In genomic region chr15:47685141-47685870, GRCh38 we compare ENCODE assay signal across 24 cellular contexts. TPM values are rescaled to one million over a fixed set of nuclear protein-coding genes. Genes with fewer than 3 reads are reported as not detected.
A peak's percentile ranks its signal among the peaks of the same experiment; 100 is the strongest.
DNase-seq lines count a peak whose midpoint lies in the region; ATAC-seq, FAIRE-seq and TF ChIP-seq lines count a peak whose summit lies in the region.
"Had no signal": no experiment of that assay in that cellular context is flagged by ENCODE, and none has a peak within 500 bp of the region (broad histone marks: within the 10 kb centered on the region; RNA-seq: fewer than 3 reads in every experiment).

No MANE protein-coding gene starts in this region.

- POLR2A ChIA-PET in H1 (lab: Charles Lee; ENCODE audit: partially characterized antibody) (no interaction called here), HepG2 (lab: Yijun Ruan, JAX) (no interaction called here)

- H3K14ac ChIP-seq in H1 (ENCODE audit: insufficient read length): no peak overlapping the region
- no peak overlapping the region for H3K14ac ChIP-seq in trophoblast cell (ENCODE audit: low read length)

- H2BK12ac ChIP-seq in H1 (ENCODE audit: low read depth, low read length): no peak overlapping the region
- no peak overlapping the region for H2BK12ac ChIP-seq in trophoblast cell (ENCODE audit: low read length)

- WGBS in H1 (ENCODE audit: extremely low coverage in 1 of 2, insufficient coverage in 1 of 2, insufficient read length in 1 of 2, insufficient replicate concordance in 2 of 2, low coverage in 1 of 2, low lambda C conversion rate in 2 of 2, missing lambda C conversion rate in 1 of 2), 2 experiments: 82% methylated on average over 3 of the region's 3 CpGs; no CpG with 5 or more reads in 1 of the 2 experiments
- no CpG with 5 or more reads among the region's 3 CpGs for WGBS in trophoblast cell (ENCODE audit: extremely low coverage, insufficient coverage, insufficient read length)
- 92% methylated on average over 3 of the region's 3 CpGs for WGBS in prostate gland
- WGBS in HepG2 (ENCODE audit: low lambda C conversion rate): 2% methylated on average over 3 of the region's 3 CpGs

- FAIRE-seq in H1 (lab: Jason Lieb, UNC) (no peak), HepG2 (lab: Jason Lieb, UNC) (no peak)
- FAIRE-seq: GM12891, H54 had no signal

- H4K12ac ChIP-seq in trophoblast cell (ENCODE audit: low read depth, low read length): no peak overlapping the region

- no peak for ATAC-seq in HepG2
- ATAC-seq: natural killer cell; stimulated activated naive CD8-positive, alpha-beta T cell treated with anti-CD3 and anti-CD28 coated beads, Interleukin-15, Interleukin-2, amounts not matched to agents 100 U/mL and 50 U/mL, for 24 hours had no signal

- H3K4me2 ChIP-seq in H1 (ENCODE audit: insufficient read depth in 1 of 2, low read depth in 2 of 2, low read length in 2 of 2) (no peak overlapping the region), trophoblast cell (ENCODE audit: low read length) (no peak overlapping the region), HepG2 (ENCODE audit: low read depth, low read length) (no peak overlapping the region)
- H3K4me2 ChIP-seq: hepatocyte had no signal

- no peak overlapping the region for H3K56ac ChIP-seq in H1 (replicated peaks; ENCODE audit: insufficient read length, low read depth, low read length)

- H3K4me1 ChIP-seq in H1 (replicated peaks in 1 of 4; ENCODE audit: control insufficient read depth in 3 of 4, insufficient read depth in 4 of 4, low read length in 3 of 4) (no peaks in the 10 kb centered on the region), trophoblast cell (ENCODE audit: control insufficient read depth in 1 of 2, insufficient read depth in 2 of 2, low read length in 2 of 2) (no peaks in the 10 kb centered on the region), prostate gland (replicated peaks) (no peaks in the 10 kb centered on the region), HepG2 (ENCODE audit: insufficient read depth, low read length) (no peaks in the 10 kb centered on the region)
- H3K4me1 ChIP-seq: adrenal gland, tibial artery had no signal

- H3K4ac ChIP-seq in H1 (replicated peaks; ENCODE audit: insufficient read length, low read depth, low read length) (no peak overlapping the region), trophoblast cell (ENCODE audit: low read depth, low read length) (no peak overlapping the region)

- H2AFZ ChIP-seq in H1 (ENCODE audit: low read length) (no peak overlapping the region), trophoblast cell (ENCODE audit: insufficient read depth, low read length, poor library complexity) (no peak overlapping the region), HepG2 (ENCODE audit: low read length) (no peak overlapping the region)
- H2AFZ ChIP-seq: hepatocyte had no signal

- H3K4me3 ChIP-seq in H1 (ENCODE audit: extremely low read depth in 1 of 4, insufficient read depth in 2 of 4, low read depth in 3 of 4, low read length in 4 of 4) (no peak overlapping the region), trophoblast cell (ENCODE audit: low read depth, low read length) (no peak overlapping the region), prostate gland (no peak overlapping the region), HepG2 (replicated peaks in 1 of 3; ENCODE audit: insufficient read depth in 1 of 3, low read depth in 2 of 3, low read length in 3 of 3) (no peak overlapping the region)
- H3K4me3 ChIP-seq: adrenal gland, hepatocyte, tibial artery had no signal

- TF ChIP-seq RAD21 in H1 (IDR thresholded peaks at IDR 0.05 in 1 of 2, conservative IDR thresholded peaks at IDR 0.05 in 1 of 2; ENCODE audit: low read depth in 2 of 2, low read length in 2 of 2) (peak; percentile 20 to 43; a peak in 2 of 4 replicates), HepG2 (CRISPR knock-in tag; IDR thresholded peaks at IDR 0.05) (no peak)

- H3K23ac ChIP-seq in H1 (ENCODE audit: insufficient read length): no peak overlapping the region
- H3K23ac ChIP-seq in trophoblast cell (ENCODE audit: low read length): no peak overlapping the region

- H3K18ac ChIP-seq in H1 (ENCODE audit: extremely low read depth, low read length) (no peak overlapping the region), trophoblast cell (ENCODE audit: low read length) (no peak overlapping the region)

- no peak overlapping the region for H2BK20ac ChIP-seq in H1 (ENCODE audit: low read length)

- H3K79me1 ChIP-seq in H1 (ENCODE audit: low read depth, low read length): no peaks in the 10 kb centered on the region
- H3K79me1 ChIP-seq in trophoblast cell (ENCODE audit: low read length): no peaks in the 10 kb centered on the region

- H4K8ac ChIP-seq in H1 (ENCODE audit: extremely low read depth, insufficient read depth, low read length) (no peak overlapping the region), trophoblast cell (ENCODE audit: low read depth, low read length) (no peak overlapping the region)

- TF ChIP-seq EP300 in H1 (IDR thresholded peaks at IDR 0.05; ENCODE audit: borderline replicate concordance in 1 of 2, low read depth in 2 of 2, low read length in 2 of 2): no peak
- TF ChIP-seq EP300 in HepG2 (IDR thresholded peaks at IDR 0.05; ENCODE audit: low read depth in 2 of 2, low read length in 2 of 2): no peak
- TF ChIP-seq EP300 in HepG2 (CRISPR knock-in tag; IDR thresholded peaks at IDR 0.05; ENCODE audit: borderline replicate concordance): no peak

- no peak overlapping the region for H4K91ac ChIP-seq in H1 (replicated peaks; ENCODE audit: insufficient read length, low read length)
- no peak overlapping the region for H4K91ac ChIP-seq in trophoblast cell (ENCODE audit: low read depth, low read length)

- H2BK5ac ChIP-seq in H1 (ENCODE audit: low read depth, low read length) (no peak overlapping the region), trophoblast cell (ENCODE audit: low read depth, low read length, poor library complexity) (no peak overlapping the region)

- H3K9me3 ChIP-seq in H1 (ENCODE audit: insufficient read depth in 2 of 2, low read depth in 1 of 2, low read length in 1 of 2): no peaks in the 10 kb centered on the region
- no peaks in the 10 kb centered on the region for H3K9me3 ChIP-seq in trophoblast cell (ENCODE audit: insufficient read depth, low read depth, low read length)
- H3K9me3 ChIP-seq in prostate gland: no peaks in the 10 kb centered on the region
- peaks cover 22% of the 10 kb centered on the region for H3K9me3 ChIP-seq in HepG2 (ENCODE audit: low read length)
- H3K9me3 ChIP-seq: adrenal gland, tibial artery had no signal

- H2AK5ac ChIP-seq in H1 (ENCODE audit: low read depth, low read length) (no peak overlapping the region), trophoblast cell (ENCODE audit: low read length) (no peak overlapping the region)

- H4K20me1 ChIP-seq in H1 (replicated peaks in 1 of 2; ENCODE audit: control insufficient read depth in 1 of 2, insufficient read depth in 2 of 2, low read length in 2 of 2) (no peaks in the 10 kb centered on the region), HepG2 (ENCODE audit: insufficient read depth, low read length) (no peaks in the 10 kb centered on the region)

- no peaks in the 10 kb centered on the region for H3K23me2 ChIP-seq in H1 (ENCODE audit: low read depth, low read length)

- H3K9ac ChIP-seq in H1 (replicated peaks in 1 of 4; ENCODE audit: extremely low read depth in 1 of 4, low read depth in 3 of 4, low read length in 3 of 4) (no peak overlapping the region), trophoblast cell (ENCODE audit: low read length) (no peak overlapping the region), HepG2 (ENCODE audit: insufficient read depth, low read depth, low read length) (no peak overlapping the region)

- H3K36me3 ChIP-seq in H1 (ENCODE audit: control insufficient read depth in 2 of 4, insufficient read depth in 4 of 4, low read length in 3 of 4) (no peaks in the 10 kb centered on the region), trophoblast cell (ENCODE audit: control insufficient read depth in 1 of 2, insufficient read depth in 2 of 2, low read length in 2 of 2) (no peaks in the 10 kb centered on the region), prostate gland (no peaks in the 10 kb centered on the region), HepG2 (replicated peaks in 1 of 2; ENCODE audit: control insufficient read depth in 1 of 2, insufficient read depth in 2 of 2, low read length in 2 of 2) (no peaks in the 10 kb centered on the region)
- H3K36me3 ChIP-seq: adrenal gland, tibial artery had no signal

- in situ Hi-C loops in HepG2 (cut with HindIII; ENCODE audit: extremely low pct_ligation_motif_present, low pct_unique_long_range_greater_than_20kb): no loop called here

- no peak overlapping the region for H3K27ac ChIP-seq in H1 (ENCODE audit: low read depth, low read length)
- H3K27ac ChIP-seq in trophoblast cell (ENCODE audit: low read depth, low read length): no peak overlapping the region
- no peak overlapping the region for H3K27ac ChIP-seq in prostate gland
- H3K27ac ChIP-seq in HepG2 (ENCODE audit: extremely low read length, insufficient read depth, low read length): no peak overlapping the region
- H3K27ac ChIP-seq: adrenal gland, hepatocyte, tibial artery had no signal

- no peak overlapping the region for H2BK15ac ChIP-seq in H1 (ENCODE audit: low read length)

- H3K27me3 ChIP-seq in H1 (replicated peaks in 1 of 4; ENCODE audit: control insufficient read depth in 3 of 4, extremely low read depth in 1 of 4, insufficient read depth in 3 of 4, low read length in 3 of 4): no peaks in the 10 kb centered on the region
- H3K27me3 ChIP-seq in trophoblast cell (ENCODE audit: insufficient read depth, low read length): no peaks in the 10 kb centered on the region
- H3K27me3 ChIP-seq in prostate gland (replicated peaks; ENCODE audit: insufficient read depth): no peaks in the 10 kb centered on the region
- no peaks in the 10 kb centered on the region for H3K27me3 ChIP-seq in HepG2 (ENCODE audit: control insufficient read depth in 1 of 2, insufficient read depth in 2 of 2, low read length in 2 of 2)
- H3K27me3 ChIP-seq: adrenal gland, hepatocyte, tibial artery had no signal

- TF ChIP-seq POLR2A in H1 (IDR thresholded peaks at IDR 0.05; ENCODE audit: control extremely low read depth in 1 of 2, low read depth in 2 of 2, low read length in 2 of 2) (no peak), prostate gland (IDR thresholded peaks at IDR 0.05) (no peak), HepG2 (IDR thresholded peaks at IDR 0.05; ENCODE audit: insufficient read depth in 1 of 2, low read depth in 2 of 2, low read length in 2 of 2) (no peak)

- H3K79me2 ChIP-seq in H1 (ENCODE audit: control insufficient read depth in 1 of 2, insufficient read depth in 2 of 2, low read length in 2 of 2): no peaks in the 10 kb centered on the region
- H3K79me2 ChIP-seq in trophoblast cell (ENCODE audit: control insufficient read depth, insufficient read depth, low read length, poor library complexity): no peaks in the 10 kb centered on the region
- H3K79me2 ChIP-seq in HepG2 (ENCODE audit: insufficient read depth, low read length): no peaks in the 10 kb centered on the region
- H3K79me2 ChIP-seq: hepatocyte had no signal

- peak in 1 of 3 experiments; percentile 12; a peak in 1 of 4 replicates for TF ChIP-seq CTCF in H1 (IDR thresholded peaks at IDR 0.05; ENCODE audit: control extremely low read depth in 1 of 3, insufficient read depth in 1 of 3, low read depth in 1 of 3, low read length in 3 of 3)
- TF ChIP-seq CTCF in prostate gland (IDR thresholded peaks at IDR 0.05): no peak
- TF ChIP-seq CTCF in HepG2 (CRISPR knock-in tag; IDR thresholded peaks at IDR 0.05): no peak

- BruUV-seq in HepG2 (replicated peaks; lab: Mats Ljungman, UMichigan): no TSS peak

- H4K5ac ChIP-seq in H1 (ENCODE audit: insufficient read length, low read depth, low read length): no peak overlapping the region

- intact Hi-C loops in prostate gland (cut with DNase I): no loop called here
- intact Hi-C loops in HepG2 (cut with micrococcal nuclease; ENCODE audit: unreplicated experiment): loop anchor here (10.0 kb wide), 1 partner anchor 491 kb away; no protein-coding TSS in a partner anchor

- H2BK120ac ChIP-seq in H1 (replicated peaks; ENCODE audit: low read depth, low read length): no peak overlapping the region
- H2BK120ac ChIP-seq in trophoblast cell (ENCODE audit: insufficient read depth, low read length, poor library complexity): no peak overlapping the region

- CTCF ChIA-PET in H1 (lab: Charles Lee; ENCODE audit: partially characterized antibody): interaction anchor here (0.6 to 1.3 kb wide), 3 partner anchors 9 to 173 kb away, joined by 3 to 4 read pairs (median 3); no protein-coding TSS in a partner anchor
- CTCF ChIA-PET in HepG2 (lab: Yijun Ruan, JAX; ENCODE audit: low intra/inter-chr PET ratio, low total read pairs): no interaction called here

- DNase-seq in GM04503 (ENCODE audit: low read depth) (peak; percentile 11), NCI-H69 (lab: John Stamatoyannopoulos, UW) (peak; percentile 9), H1 (ENCODE audit: low read depth in 1 of 2, low spot score in 2 of 2) (no peak), trophoblast cell (peak; percentile 65 to 86), prostate gland (ENCODE audit: low spot score) (no peak), NK-92 (lab: John Stamatoyannopoulos, UW; ENCODE audit: unreplicated experiment) (no peak), HepG2 (ENCODE audit: low spot score) (no peak)
- DNase-seq: activated CD4-positive, alpha-beta T cell treated with anti-CD3 and anti-CD28 coated beads, Interleukin-2, amount 10 ng/mL, durations not matched to agents 7 days and 5 days; activated CD8-positive, alpha-beta memory T cell treated with anti-CD3 and anti-CD28 coated beads, Interleukin-2, amount 50 U/mL, for 4 hours; adrenal gland; C1 segment of cervical spinal cord; caudate nucleus; effector CD4-positive, alpha-beta T cell; GF-D8; kidney glomerular epithelial cell; mesenchymal stem cell; natural killer cell; RPMI8226; stimulated activated CD4-positive, alpha-beta T cell treated with anti-CD3 and anti-CD28 coated beads, Interleukin-2, amount 100 ng/mL, for 24 hours; stimulated activated naive CD8-positive, alpha-beta T cell treated with anti-CD3 and anti-CD28 coated beads, Interleukin-15, Interleukin-2, amounts not matched to agents 100 U/mL and 50 U/mL, for 24 hours; tibial artery had no signal

RNA-seq across cellular contexts. Expression of gene SEMA6D, which starts 32.0 kb away (rescaled TPM):
- 2.2 and 3.7 TPM in 2 replicates for total RNA-seq in H1 (2021; fragmentation: NEBNext Ultra II Directional; extraction: Animal tissue kit (Norgen Biotek cat#: 25700))
- polyA plus RNA-seq in H1 (2011; rRNA removed) (2.5 and 3.8 TPM in 2 replicates), HepG2 (2011; rRNA removed) (not detected in 2 replicates)
- polyA plus RNA-seq in H1 (2011; cell fraction: cytosol; rRNA removed): 4.4 TPM
- 4.8 TPM for polyA plus RNA-seq in H1 (2011; cell fraction: nucleus; rRNA removed)
- polyA plus RNA-seq in H1 (2012, experiment 1 of 2): 1.7 to 3.8 TPM (median 3.2 TPM) in 4 replicates
- polyA plus RNA-seq in H1 (2012, experiment 2 of 2): 0.22 TPM
- 1.0 TPM for polyA plus RNA-seq in H1 (2013, experiment 1 of 2)
- polyA plus RNA-seq in H1 (2013, experiment 2 of 2): 0.68 TPM
- polyA minus RNA-seq in H1 (2011; rRNA and poly(A)+ RNA removed): 12.7 and 23.9 TPM in 2 replicates
- polyA minus RNA-seq in H1 (2011; cell fraction: cytosol; rRNA and poly(A)+ RNA removed): 6.4 TPM
- polyA minus RNA-seq in H1 (2011; cell fraction: nucleus; rRNA and poly(A)+ RNA removed): 13.2 TPM
- 2.1 and 2.2 TPM in 2 replicates for polyA plus RNA-seq in trophoblast cell (2013)
- total RNA-seq in prostate gland (10 to 100 TPM in 1 of 2 donors, 1 to 10 TPM in 1; 9.8 to 18.1 TPM), HepG2 (2016; rRNA removed; fragmentation: Illumina TruSeq; extraction: Trizol) (not detected in 2 replicates)
- not detected in 2 replicates for total RNA-seq in HepG2 (2016; cell fraction: cytosol; rRNA removed; fragmentation: Illumina TruSeq; extraction: Trizol; ENCODE audit: low read depth)
- not detected in 2 replicates for total RNA-seq in HepG2 (2016; cell fraction: insoluble cytoplasmic fraction; rRNA removed; fragmentation: Illumina TruSeq; extraction: Trizol)
- not detected in 2 replicates for total RNA-seq in HepG2 (2016; cell fraction: membrane; rRNA removed; fragmentation: Illumina TruSeq; extraction: Trizol)
- total RNA-seq in HepG2 (2016; cell fraction: nucleus; rRNA removed; fragmentation: Illumina TruSeq; extraction: Trizol): not detected in 2 replicates
- polyA plus RNA-seq in HepG2 (2011; cell fraction: cytosol; rRNA removed): not detected in 2 replicates
- not detected in 2 replicates for polyA plus RNA-seq in HepG2 (2011; cell fraction: nucleus; rRNA removed)
- polyA plus RNA-seq in HepG2 (2012): not detected in 2 replicates
- polyA plus RNA-seq in HepG2 (2016; cell fraction: cytosol; fragmentation: Illumina TruSeq; extraction: Trizol; ENCODE audit: low read depth): not detected in 2 replicates
- not detected in 2 replicates for polyA plus RNA-seq in HepG2 (2016; cell fraction: insoluble cytoplasmic fraction; fragmentation: Illumina TruSeq; extraction: Trizol; ENCODE audit: low read depth)
- not detected in 2 replicates for polyA plus RNA-seq in HepG2 (2016; cell fraction: membrane; fragmentation: Illumina TruSeq; extraction: Trizol; ENCODE audit: low read depth)
- polyA plus RNA-seq in HepG2 (2016; cell fraction: nucleus; fragmentation: Illumina TruSeq; extraction: Trizol; ENCODE audit: insufficient read depth, low read depth): not detected in 2 replicates
- polyA minus RNA-seq in HepG2 (2011; rRNA and poly(A)+ RNA removed; ENCODE audit: low replicate concordance): 61.4 TPM in 1 of 2 replicates, not detected in the other
- polyA minus RNA-seq in HepG2 (2011; cell fraction: cytosol; rRNA and poly(A)+ RNA removed): 0.35 TPM in 1 of 2 replicates, not detected in the other
- polyA minus RNA-seq in HepG2 (2011; cell fraction: nucleus; rRNA and poly(A)+ RNA removed): 0.26 TPM in 1 of 2 replicates, not detected in the other
- total RNA-seq: activated CD4-positive, alpha-beta T cell treated with anti-CD3 and anti-CD28 coated beads, Interleukin-2, amount 10 ng/mL, durations not matched to agents 7 days and 5 days; natural killer cell had no signal

Comparison
In these comparisons a context has a peak if more than half of its experiments do, and no peak if none do; other contexts are left out.
1. DNase-seq: peak in GM04503 (single experiment), NCI-H69 (single experiment) and trophoblast cell (2 of 2); none in H1 (0 of 2), prostate gland (single experiment), NK-92 (single experiment) and HepG2 (single experiment).